Comparison of ENCODE assay signal across 8 cellular contexts in genomic region chr1:59393211-59394180, GRCh38.
DNase-seq lines count a peak whose midpoint lies in the region; ATAC-seq and TF ChIP-seq lines count a peak whose summit lies in the region.

No MANE protein-coding gene starts in this region.

- no peaks in the 10 kb centered on the region for H3K9me2 ChIP-seq in PC-9 (ENCODE audit: insufficient read depth)

- no peaks in the 10 kb centered on the region for H3K27me3 Mint-ChIP-seq in CD4-positive, alpha-beta T cell

- BruUV-seq in PC-9 (replicated peaks; lab: Mats Ljungman, UMichigan) = no TSS peak

- CTCF ChIA-PET in PC-9 (lab: Charles Lee) = no interaction called here
- CTCF ChIA-PET in CD4-positive, alpha-beta T cell (lab: Charles Lee) = no interaction called here

- no peaks in the 10 kb centered on the region for H3F3A ChIP-seq in PC-9 (ENCODE audit: insufficient read depth, low read depth)

- no peak overlapping the region for H2AFZ ChIP-seq in PC-9

- H3K4me1 ChIP-seq in ascending aorta = peaks cover 7 to 30% of the 10 kb centered on the region in 2 donors
- H3K4me1 ChIP-seq in iPS DF 6.9 (ENCODE audit: control insufficient read depth, insufficient read depth, low read length) = peaks cover 2% of the 10 kb centered on the region; the same call in 1 of the 2 replicates
- peaks cover 0 to 37% (median 30%) of the 10 kb centered on the region in 4 donors for H3K4me1 ChIP-seq in sigmoid colon
- no peaks in the 10 kb centered on the region for H3K4me1 ChIP-seq in PC-9 (replicated peaks; ENCODE audit: insufficient read depth)

- TF ChIP-seq CTCF in ascending aorta (IDR thresholded peaks at IDR 0.05) = no peak
- TF ChIP-seq CTCF in sigmoid colon (IDR thresholded peaks at IDR 0.05) = no peak
- no peak for TF ChIP-seq CTCF in PC-9 (conservative IDR thresholded peaks at IDR 0.05)
- no peak for TF ChIP-seq CTCF in CD4-positive, alpha-beta T cell (IDR thresholded peaks at IDR 0.05)

- H3K27me3 ChIP-seq in ascending aorta (no peaks in the 10 kb centered on the region), iPS DF 6.9 (ENCODE audit: control insufficient read depth, insufficient read depth, low read length) (no peaks in the 10 kb centered on the region), sigmoid colon (no peaks in the 10 kb centered on the region), PC-9 (ENCODE audit: insufficient read depth, low read depth) (no peaks in the 10 kb centered on the region)
- no peaks in the 10 kb centered on the region for H3K27me3 ChIP-seq in CD4-positive, alpha-beta T cell (ENCODE audit: control insufficient read depth, insufficient read depth, low read length)

- H3K4me2 ChIP-seq in PC-9 = no peak overlapping the region

- WGBS in iPS DF 6.9 (ENCODE audit: insufficient coverage, insufficient read length) = no CpG with 5 or more reads among the region's 7 CpGs
- 73 to 75% methylated on average over 7 of the region's 7 CpGs for WGBS in sigmoid colon, 2 donors

- H4K20me1 ChIP-seq in PC-9 (ENCODE audit: insufficient read depth) = no peaks in the 10 kb centered on the region

- intact Hi-C loops in ascending aorta (cut with DNase I) = loop anchor here (1.0 to 10.0 kb wide), 5 partner anchors 39 to 609 kb away; partner anchors contain the start of gene JUN
- intact Hi-C loops in sigmoid colon (cut with DNase I) = loop anchor here (2.0 to 5.0 kb wide), 4 partner anchors 53 to 607 kb away; partner anchors contain the start of gene FGGY
- intact Hi-C loops in PC-9 (cut with micrococcal nuclease; ENCODE audit: unreplicated experiment) = no loop called here
- intact Hi-C loops in CD4-positive, alpha-beta T cell (cut with DNase I, micrococcal nuclease) = no loop called here

- H3K4me3 ChIP-seq in ascending aorta = no peak overlapping the region
- no peak overlapping the region for H3K4me3 ChIP-seq in iPS DF 6.9 (ENCODE audit: low read length)
- no peak overlapping the region for H3K4me3 ChIP-seq in sigmoid colon
- no peak overlapping the region for H3K4me3 ChIP-seq in PC-9

- H3K79me2 ChIP-seq in PC-9 (ENCODE audit: low read depth) = no peaks in the 10 kb centered on the region

- peak in 3 of 4 donors; percentile 14 to 36 (median 16) for TF ChIP-seq EP300 in sigmoid colon (IDR thresholded peaks at IDR 0.05)

- H3K4me1 Mint-ChIP-seq in CD4-positive, alpha-beta T cell (ENCODE audit: low read depth) = peaks cover 11% of the 10 kb centered on the region

- H3K4me3 Mint-ChIP-seq in CD4-positive, alpha-beta T cell = no peak overlapping the region

- H3K36me3 ChIP-seq in ascending aorta (no peaks in the 10 kb centered on the region), iPS DF 6.9 (ENCODE audit: control insufficient read depth, insufficient read depth, low read length) (no peaks in the 10 kb centered on the region), sigmoid colon (no peaks in the 10 kb centered on the region), PC-9 (ENCODE audit: low read depth) (no peaks in the 10 kb centered on the region)

- no peaks in the 10 kb centered on the region for H3K9me3 Mint-ChIP-seq in CD4-positive, alpha-beta T cell

- H3K27ac Mint-ChIP-seq in CD4-positive, alpha-beta T cell = no peak overlapping the region

- no peak for TF ChIP-seq POLR2A in sigmoid colon (IDR thresholded peaks at IDR 0.05)

- ATAC-seq in GM21529 (IDR thresholded peaks at IDR 0.05; ENCODE audit: unreplicated experiment) (no peak), HG03095 (IDR thresholded peaks at IDR 0.05; ENCODE audit: unreplicated experiment) (no peak)
- ATAC-seq in CD4-positive, alpha-beta T cell (ENCODE audit: poor library complexity) = no peak

- H3K9me3 ChIP-seq in ascending aorta (no peaks in the 10 kb centered on the region), iPS DF 6.9 (ENCODE audit: control insufficient read depth, insufficient read depth, low read length) (no peaks in the 10 kb centered on the region), sigmoid colon (no peaks in the 10 kb centered on the region), PC-9 (ENCODE audit: insufficient read depth, low read depth) (no peaks in the 10 kb centered on the region)
- H3K9me3 ChIP-seq in CD4-positive, alpha-beta T cell (ENCODE audit: control insufficient read depth, low read length) = no peaks in the 10 kb centered on the region

- H3K36me3 Mint-ChIP-seq in CD4-positive, alpha-beta T cell (ENCODE audit: low read depth) = no peaks in the 10 kb centered on the region

- peak; percentile 91 for DNase-seq in LHCN-M2 (ENCODE audit: low read depth)
- peak; percentile 58 to 94 for DNase-seq in ascending aorta (ENCODE audit: low spot score in 2 of 2)
- peak; percentile 7 for DNase-seq in iPS DF 6.9 (ENCODE audit: low read depth, low spot score)
- DNase-seq in sigmoid colon = peak; percentile 95
- DNase-seq in PC-9 = no peak
- DNase-seq in CD4-positive, alpha-beta T cell = no peak

- H3K27ac ChIP-seq in ascending aorta = peak overlapping the region; percentile 91 to 93
- no peak overlapping the region for H3K27ac ChIP-seq in iPS DF 6.9 (ENCODE audit: low read length)
- H3K27ac ChIP-seq in sigmoid colon = peak overlapping the region; percentile 78 to 88 (median 88)
- H3K27ac ChIP-seq in PC-9 = no peak overlapping the region
- H3K27ac ChIP-seq in CD4-positive, alpha-beta T cell (ENCODE audit: low read depth, low read length) = no peak overlapping the region

- POLR2A ChIA-PET in PC-9 (lab: Charles Lee; ENCODE audit: unreplicated experiment) = interaction anchor here (0.6 kb wide), 1 partner anchor 242 kb away, joined by 5 read pairs; no protein-coding TSS in a partner anchor
- POLR2A ChIA-PET in CD4-positive, alpha-beta T cell (lab: Charles Lee) = no interaction called here

Comparison
In these comparisons a context has a peak if more than half of its experiments do, and no peak if none do; other contexts are left out.
1. DNase-seq: peak in LHCN-M2 (single experiment), ascending aorta (2 of 2), iPS DF 6.9 (single experiment) and sigmoid colon (single experiment); none in PC-9 (0 of 2) and CD4-positive, alpha-beta T cell (0 of 10).
2. H3K27ac ChIP-seq: peak in ascending aorta (2 of 2) and sigmoid colon (4 of 4); none in iPS DF 6.9 (single experiment), PC-9 (single experiment) and CD4-positive, alpha-beta T cell (single experiment).
3. intact Hi-C loops: an anchor here in ascending aorta (1.0 to 10.0 kb wide) and sigmoid colon (2.0 to 5.0 kb wide); none called in PC-9 and CD4-positive, alpha-beta T cell.